In genomic region chr13:30810261-30810701, GRCh38 we compare ENCODE assay signal across 14 cellular contexts.
DNase-seq lines count a peak whose midpoint lies in the region; FAIRE-seq and TF ChIP-seq lines count a peak whose summit lies in the region.
"Had no signal": no experiment of that assay in that cellular context is flagged by ENCODE, and none has a peak within 500 bp of the region (broad histone marks: within the 10 kb centered on the region; RNA-seq: fewer than 3 reads in every experiment).

No MANE protein-coding gene starts in this region.

- DNase-seq in DMS79 treated with DMSO at 0.1 percent for 48 hours (lab: John Stamatoyannopoulos, UW) = peak; percentile 75
- peak; percentile 25 for DNase-seq in NCI-H226
- no peak for DNase-seq in H1 (ENCODE audit: low read depth in 1 of 2, low spot score in 2 of 2)
- no peak for DNase-seq in neural crest cell (ENCODE audit: low read depth, low spot score)
- no peak for DNase-seq in CD1c-positive myeloid dendritic cell (ENCODE audit: extremely low spot score)
- no peak for DNase-seq in immature natural killer cell
- no peak for DNase-seq in KBM-7
- DNase-seq in NCI-H146 (lab: John Stamatoyannopoulos, UW) = no peak
- DNase-seq: activated CD4-positive, alpha-beta T cell treated with anti-CD3 and anti-CD28 coated beads for 1 hour; activated naive CD4-positive, alpha-beta T cell treated with anti-CD3 and anti-CD28 coated beads, Interleukin-2, amount 50 U/mL, for 16 hours; natural killer cell; NCI-H1436 treated with DMSO at 0.1 percent for 48 hours; Right ventricle myocardium superior had no signal

- in situ Hi-C loops in KBM-7 (cut with MboI; ENCODE audit: low pct_unique_long_range_greater_than_20kb, low sequenced_read_pairs) = no loop called here

- no peak overlapping the region for H2BK5ac ChIP-seq in H1 (ENCODE audit: low read depth, low read length)

- TF ChIP-seq RAD21 in H1 (IDR thresholded peaks at IDR 0.05 in 1 of 2, conservative IDR thresholded peaks at IDR 0.05 in 1 of 2; ENCODE audit: low read depth in 2 of 2, low read length in 2 of 2) = no peak

- no peak overlapping the region for H3K27ac ChIP-seq in H1 (ENCODE audit: low read depth, low read length)

- no peaks in the 10 kb centered on the region for H3K27me3 Mint-ChIP-seq in neural crest cell (ENCODE audit: low read depth)
- H3K27me3 Mint-ChIP-seq in immature natural killer cell (ENCODE audit: low read depth in 3 of 3) = peaks cover 0 to 2% (median 2%) of the 10 kb centered on the region in 3 donors

- H2BK120ac ChIP-seq in H1 (replicated peaks; ENCODE audit: low read depth, low read length) = no peak overlapping the region

- H3K79me1 ChIP-seq in H1 (ENCODE audit: low read depth, low read length) = no peaks in the 10 kb centered on the region

- POLR2A ChIA-PET in H1 (lab: Charles Lee; ENCODE audit: partially characterized antibody) = interaction anchor here (0.6 kb wide), 1 partner anchor 110 kb away, joined by 3 read pairs; no protein-coding TSS in a partner anchor

- H3K27ac Mint-ChIP-seq in neural crest cell (ENCODE audit: unreplicated experiment) (peak overlapping the region; percentile 83), immature natural killer cell (no peak overlapping the region)
- H3K27ac Mint-ChIP-seq: natural killer cell had no signal

- no peak overlapping the region for H2BK20ac ChIP-seq in H1 (ENCODE audit: low read length)

- no peaks in the 10 kb centered on the region for H3K27me3 ChIP-seq in H1 (replicated peaks in 1 of 4; ENCODE audit: control insufficient read depth in 3 of 4, extremely low read depth in 1 of 4, insufficient read depth in 3 of 4, low read length in 3 of 4)

- 89% methylated on average over 6 of the region's 7 CpGs; no CpG with 5 or more reads in 1 of the 2 experiments for WGBS in H1 (ENCODE audit: extremely low coverage in 1 of 2, insufficient coverage in 1 of 2, insufficient read length in 1 of 2, insufficient replicate concordance in 2 of 2, low coverage in 1 of 2, low lambda C conversion rate in 2 of 2, missing lambda C conversion rate in 1 of 2), 2 experiments

- TF ChIP-seq CTCF in H1 (IDR thresholded peaks at IDR 0.05; ENCODE audit: control extremely low read depth in 1 of 3, insufficient read depth in 1 of 3, low read depth in 1 of 3, low read length in 3 of 3) = no peak
- TF ChIP-seq CTCF in neural crest cell (conservative IDR thresholded peaks at IDR 0.05) = no peak

- H3K9me3 ChIP-seq in H1 (ENCODE audit: insufficient read depth in 2 of 2, low read depth in 1 of 2, low read length in 1 of 2) = no peaks in the 10 kb centered on the region

- H2BK15ac ChIP-seq in H1 (ENCODE audit: low read length) = no peak overlapping the region

- no peaks in the 10 kb centered on the region for H3K36me3 ChIP-seq in H1 (ENCODE audit: control insufficient read depth in 2 of 4, insufficient read depth in 4 of 4, low read length in 3 of 4)

- H4K8ac ChIP-seq in H1 (ENCODE audit: extremely low read depth, insufficient read depth, low read length) = peak overlapping the region; percentile 35

- no peak for TF ChIP-seq POLR2A in H1 (IDR thresholded peaks at IDR 0.05; ENCODE audit: control extremely low read depth in 1 of 2, low read depth in 2 of 2, low read length in 2 of 2)

- no peak overlapping the region for H2AFZ ChIP-seq in H1 (ENCODE audit: low read length)

- H3K4ac ChIP-seq in H1 (replicated peaks; ENCODE audit: insufficient read length, low read depth, low read length) = no peak overlapping the region

- H3K18ac ChIP-seq in H1 (ENCODE audit: extremely low read depth, low read length) = no peak overlapping the region

- H3K4me1 Mint-ChIP-seq in neural crest cell (peaks cover 40% of the 10 kb centered on the region), immature natural killer cell (no peaks in the 10 kb centered on the region)
- H3K4me1 Mint-ChIP-seq: natural killer cell had no signal

- no peak overlapping the region for H3K4me2 ChIP-seq in H1 (ENCODE audit: insufficient read depth in 1 of 2, low read depth in 2 of 2, low read length in 2 of 2)

- H2AK5ac ChIP-seq in H1 (ENCODE audit: low read depth, low read length) = no peak overlapping the region

- no peaks in the 10 kb centered on the region for H3K4me1 ChIP-seq in H1 (replicated peaks in 1 of 4; ENCODE audit: control insufficient read depth in 3 of 4, insufficient read depth in 4 of 4, low read length in 3 of 4)

- H3K4me3 ChIP-seq in H1 (ENCODE audit: extremely low read depth in 1 of 4, insufficient read depth in 2 of 4, low read depth in 3 of 4, low read length in 4 of 4) = no peak overlapping the region
- H3K4me3 ChIP-seq: K562 had no signal

- no peak overlapping the region for H3K14ac ChIP-seq in H1 (ENCODE audit: insufficient read length)

- H4K91ac ChIP-seq in H1 (replicated peaks; ENCODE audit: insufficient read length, low read length) = no peak overlapping the region

- H3K4me3 Mint-ChIP-seq in neural crest cell (no peak overlapping the region), immature natural killer cell (no peak overlapping the region)
- H3K4me3 Mint-ChIP-seq: natural killer cell had no signal

- no peak for FAIRE-seq in H1 (lab: Jason Lieb, UNC)
- FAIRE-seq: K562 had no signal

- H3K9me3 Mint-ChIP-seq in neural crest cell (peaks cover 5% of the 10 kb centered on the region), immature natural killer cell (no peaks in the 10 kb centered on the region)

- no peaks in the 10 kb centered on the region for H4K20me1 ChIP-seq in H1 (replicated peaks in 1 of 2; ENCODE audit: control insufficient read depth in 1 of 2, insufficient read depth in 2 of 2, low read length in 2 of 2)

- TF ChIP-seq EP300 in H1 (IDR thresholded peaks at IDR 0.05; ENCODE audit: borderline replicate concordance in 1 of 2, low read depth in 2 of 2, low read length in 2 of 2) = no peak

- H3K56ac ChIP-seq in H1 (replicated peaks; ENCODE audit: insufficient read length, low read depth, low read length) = no peak overlapping the region

- H3K9ac ChIP-seq in H1 (replicated peaks in 1 of 4; ENCODE audit: extremely low read depth in 1 of 4, low read depth in 3 of 4, low read length in 3 of 4) = no peak overlapping the region

- H3K23me2 ChIP-seq in H1 (ENCODE audit: low read depth, low read length) = no peaks in the 10 kb centered on the region

- H2BK12ac ChIP-seq in H1 (ENCODE audit: low read depth, low read length) = no peak overlapping the region

- H3K79me2 ChIP-seq in H1 (ENCODE audit: control insufficient read depth in 1 of 2, insufficient read depth in 2 of 2, low read length in 2 of 2) = no peaks in the 10 kb centered on the region

- no peak overlapping the region for H4K5ac ChIP-seq in H1 (ENCODE audit: insufficient read length, low read depth, low read length)

- CTCF ChIA-PET in H1 (lab: Charles Lee; ENCODE audit: partially characterized antibody) = no interaction called here

- H3K36me3 Mint-ChIP-seq in neural crest cell (ENCODE audit: low read depth) (no peaks in the 10 kb centered on the region), immature natural killer cell (peaks cover 0 to 16% (median 4%) of the 10 kb centered on the region in 3 donors)
- H3K36me3 Mint-ChIP-seq: natural killer cell had no signal

- H3K23ac ChIP-seq in H1 (ENCODE audit: insufficient read length) = no peak overlapping the region

TF ChIP-seq in H1, 55 proteins besides CTCF, POLR2A, EP300 and RAD21 (continues in another document):
- TF ChIP-seq, protein P1, sequence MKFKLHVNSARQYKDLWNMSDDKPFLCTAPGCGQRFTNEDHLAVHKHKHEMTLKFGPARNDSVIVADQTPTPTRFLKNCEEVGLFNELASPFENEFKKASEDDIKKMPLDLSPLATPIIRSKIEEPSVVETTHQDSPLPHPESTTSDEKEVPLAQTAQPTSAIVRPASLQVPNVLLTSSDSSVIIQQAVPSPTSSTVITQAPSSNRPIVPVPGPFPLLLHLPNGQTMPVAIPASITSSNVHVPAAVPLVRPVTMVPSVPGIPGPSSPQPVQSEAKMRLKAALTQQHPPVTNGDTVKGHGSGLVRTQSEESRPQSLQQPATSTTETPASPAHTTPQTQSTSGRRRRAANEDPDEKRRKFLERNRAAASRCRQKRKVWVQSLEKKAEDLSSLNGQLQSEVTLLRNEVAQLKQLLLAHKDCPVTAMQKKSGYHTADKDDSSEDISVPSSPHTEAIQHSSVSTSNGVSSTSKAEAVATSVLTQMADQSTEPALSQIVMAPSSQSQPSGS (IDR thresholded peaks at IDR 0.05; ENCODE audit: low read length) = no peak
- TF ChIP-seq ZNF274 (IDR thresholded peaks at IDR 0.05; ENCODE audit: borderline replicate concordance, extremely low read depth, low read length) (no peak), KDM5A (IDR thresholded peaks at IDR 0.05; ENCODE audit: low read length) (no peak), NANOG (IDR thresholded peaks at IDR 0.05; ENCODE audit: insufficient read depth, low read depth, low read length, poor library complexity, severe bottlenecking) (no peak), CTBP2 (IDR thresholded peaks at IDR 0.05; ENCODE audit: borderline replicate concordance, insufficient read depth, insufficient read length, low read length) (no peak), SP4 (IDR thresholded peaks at IDR 0.05; ENCODE audit: low read length) (no peak), TAF7 (optimal IDR thresholded peaks at IDR 0.05; ENCODE audit: borderline replicate concordance, low read depth, low read length) (no peak)

Comparison
In these comparisons a context has a peak if more than half of its experiments do, and no peak if none do; other contexts are left out.
1. DNase-seq: peak in DMS79 treated with DMSO at 0.1 percent for 48 hours (single experiment) and NCI-H226 (single experiment); none in H1 (0 of 2), neural crest cell (single experiment), CD1c-positive myeloid dendritic cell (single experiment), immature natural killer cell (0 of 3), KBM-7 (single experiment) and NCI-H146 (single experiment).